8 cellular contexts compared by ENCODE assay signal in genomic region chr1:93692983-93693591, GRCh38. TPM values are rescaled to one million over a fixed set of nuclear protein-coding genes. Genes with fewer than 3 reads are reported as not detected.
DNase-seq lines count a peak whose midpoint lies in the region; ATAC-seq, FAIRE-seq and TF ChIP-seq lines count a peak whose summit lies in the region.

No MANE protein-coding gene starts in this region.

- ATAC-seq in GM19025 (IDR thresholded peaks at IDR 0.05; ENCODE audit: low read depth, unreplicated experiment) (peak; percentile 76), HG03135 (IDR thresholded peaks at IDR 0.05; ENCODE audit: unreplicated experiment) (peak; percentile 65)

- intact Hi-C loops in kidney (cut with DNase I) = no loop called here
- intact Hi-C loops in CD4-positive, alpha-beta memory T cell (cut with micrococcal nuclease) = no loop called here

- TF ChIP-seq CTCF in kidney (IDR thresholded peaks at IDR 0.05; ENCODE audit: borderline replicate concordance, extremely low read depth, insufficient read depth) = no peak

- peaks cover 5 to 8% of the 10 kb centered on the region in 2 donors for H3K4me1 ChIP-seq in kidney (ENCODE audit: control insufficient read depth in 1 of 2, insufficient read depth in 1 of 2, low read depth in 1 of 2, low read length in 2 of 2)
- H3K4me1 ChIP-seq in CD4-positive, alpha-beta memory T cell (ENCODE audit: insufficient read depth, low read length) = peaks cover 6% of the 10 kb centered on the region

- in situ Hi-C loops in KBM-7 (cut with MboI; ENCODE audit: low pct_unique_long_range_greater_than_20kb, low sequenced_read_pairs) = no loop called here

- no peaks in the 10 kb centered on the region for H3K36me3 Mint-ChIP-seq in activated CD4-positive, alpha-beta memory T cell treated with anti-CD3 and anti-CD28 coated beads, Interleukin-2, amount 10 ng/mL, durations not matched to agents 7 days and 5 days (ENCODE audit: low read depth)
- no peaks in the 10 kb centered on the region for H3K36me3 Mint-ChIP-seq in CD4-positive, alpha-beta memory T cell

- no peaks in the 10 kb centered on the region for H3K9me3 Mint-ChIP-seq in activated CD4-positive, alpha-beta memory T cell treated with anti-CD3 and anti-CD28 coated beads, Interleukin-2, amount 10 ng/mL, durations not matched to agents 7 days and 5 days
- H3K9me3 Mint-ChIP-seq in CD4-positive, alpha-beta memory T cell = no peaks in the 10 kb centered on the region

- no peaks in the 10 kb centered on the region for H3K27me3 ChIP-seq in CD4-positive, alpha-beta memory T cell (ENCODE audit: insufficient read depth, low read length)

- no peak overlapping the region for H3K9ac ChIP-seq in kidney (ENCODE audit: low read length in 2 of 2)

- CTCF ChIA-PET in activated CD4-positive, alpha-beta memory T cell treated with anti-CD3 and anti-CD28 coated beads, Interleukin-2, amount 10 ng/mL, durations not matched to agents 7 days and 5 days (lab: Charles Lee) = interaction anchor here (1.1 to 2.4 kb wide), 5 partner anchors 11 to 120 kb away, joined by 3 to 12 read pairs (median 7); partner anchors contain the start of gene BCAR3
- CTCF ChIA-PET in CD4-positive, alpha-beta memory T cell (lab: Charles Lee; ENCODE audit: partially characterized antibody) = no interaction called here

- no peak overlapping the region for H3K4me3 Mint-ChIP-seq in activated CD4-positive, alpha-beta memory T cell treated with anti-CD3 and anti-CD28 coated beads, Interleukin-2, amount 10 ng/mL, durations not matched to agents 7 days and 5 days
- no peak overlapping the region for H3K4me3 Mint-ChIP-seq in CD4-positive, alpha-beta memory T cell

- peak overlapping the region; percentile 39 to 77 for H3K27ac ChIP-seq in kidney (ENCODE audit: low read depth in 2 of 2, low read length in 2 of 2)
- no peak overlapping the region for H3K27ac ChIP-seq in CD4-positive, alpha-beta memory T cell (ENCODE audit: low read depth, low read length)

- no peak overlapping the region for H3K4me3 ChIP-seq in kidney (ENCODE audit: low read length in 2 of 2)
- H3K4me3 ChIP-seq in CD4-positive, alpha-beta memory T cell (ENCODE audit: low read length in 2 of 2) = no peak overlapping the region

- peaks cover 3% of the 10 kb centered on the region for H3K27me3 Mint-ChIP-seq in activated CD4-positive, alpha-beta memory T cell treated with anti-CD3 and anti-CD28 coated beads, Interleukin-2, amount 10 ng/mL, durations not matched to agents 7 days and 5 days
- H3K27me3 Mint-ChIP-seq in CD4-positive, alpha-beta memory T cell = peaks cover 1 to 3% of the 10 kb centered on the region in 2 donors

- peak overlapping the region; percentile 91 for H3K27ac Mint-ChIP-seq in activated CD4-positive, alpha-beta memory T cell treated with anti-CD3 and anti-CD28 coated beads, Interleukin-2, amount 10 ng/mL, durations not matched to agents 7 days and 5 days
- peak overlapping the region in 2 of 7 donors; percentile 6 to 20 for H3K27ac Mint-ChIP-seq in CD4-positive, alpha-beta memory T cell

- no peaks in the 10 kb centered on the region for H3K4me1 Mint-ChIP-seq in activated CD4-positive, alpha-beta memory T cell treated with anti-CD3 and anti-CD28 coated beads, Interleukin-2, amount 10 ng/mL, durations not matched to agents 7 days and 5 days
- peaks cover 2 to 10% (median 5%) of the 10 kb centered on the region in 4 donors for H3K4me1 Mint-ChIP-seq in CD4-positive, alpha-beta memory T cell

- DNase-seq in AG20443 (ENCODE audit: low spot score) (peak; percentile 80), kidney (no peak), urothelium cell line (ENCODE audit: low spot score) (peak; percentile 69), KBM-7 (no peak)
- peak; percentile 72 for DNase-seq in activated CD4-positive, alpha-beta memory T cell treated with anti-CD3 and anti-CD28 coated beads, Interleukin-2, amount 10 ng/mL, durations not matched to agents 7 days and 5 days
- no peak for DNase-seq in CD4-positive, alpha-beta memory T cell

- FAIRE-seq in kidney (lab: Jason Lieb, UNC) (no peak), urothelium cell line (lab: Jason Lieb, UNC) (peak; percentile 95)

- no peaks in the 10 kb centered on the region for H3K36me3 ChIP-seq in kidney (ENCODE audit: control insufficient read depth in 1 of 2, insufficient read depth in 2 of 2, low read length in 2 of 2)
- no peaks in the 10 kb centered on the region for H3K36me3 ChIP-seq in CD4-positive, alpha-beta memory T cell (ENCODE audit: insufficient read depth, low read length)

- H3K9me3 ChIP-seq in kidney (ENCODE audit: control insufficient read depth in 1 of 2, low read length in 2 of 2) = no peaks in the 10 kb centered on the region
- H3K9me3 ChIP-seq in CD4-positive, alpha-beta memory T cell (ENCODE audit: control insufficient read depth in 1 of 2, low read length in 2 of 2) = no peaks in the 10 kb centered on the region

- POLR2A ChIA-PET in activated CD4-positive, alpha-beta memory T cell treated with anti-CD3 and anti-CD28 coated beads, Interleukin-2, amount 10 ng/mL, durations not matched to agents 7 days and 5 days (lab: Charles Lee) = interaction anchor here (0.6 to 2.8 kb wide), 11 partner anchors 12 to 726 kb away, joined by 3 to 21 read pairs (median 4); partner anchors contain the start of genes BCAR3 and DNTTIP2
- POLR2A ChIA-PET in CD4-positive, alpha-beta memory T cell (lab: Charles Lee; ENCODE audit: partially characterized antibody) = no interaction called here

RNA-seq across cellular contexts. Expression of gene BCAR3, which starts 11.4 kb away (rescaled TPM):
- 1 to 10 TPM; 3.1 to 3.9 TPM for total RNA-seq in activated CD4-positive, alpha-beta memory T cell treated with anti-CD3 and anti-CD28 coated beads, Interleukin-2, amount 10 ng/mL, durations not matched to agents 7 days and 5 days
- total RNA-seq in kidney = 25.4 TPM
- polyA plus RNA-seq in kidney (ENCODE audit: insufficient read depth, low read depth, low replicate concordance) = 28.4 TPM
- 1 to 10 TPM; 1.0 to 1.2 TPM for total RNA-seq in CD4-positive, alpha-beta memory T cell
- under 1 TPM; 0.39 to 0.49 TPM for polyA plus RNA-seq in CD4-positive, alpha-beta memory T cell

Comparison
In these comparisons a context has a peak if more than half of its experiments do, and no peak if none do; other contexts are left out.
1. DNase-seq: peak in AG20443 (single experiment), activated CD4-positive, alpha-beta memory T cell treated with anti-CD3 and anti-CD28 coated beads, Interleukin-2, amount 10 ng/mL, durations not matched to agents 7 days and 5 days (single experiment) and urothelium cell line (single experiment); none in kidney (single experiment), KBM-7 (single experiment) and CD4-positive, alpha-beta memory T cell (0 of 5).